In genomic region chr13:77040835-77041234, GRCh38 we compare ENCODE assay signal across 18 cellular contexts.
"Had no signal": no experiment of that assay in that cellular context is flagged by ENCODE, and none has a peak within 500 bp of the region (broad histone marks: within the 10 kb centered on the region; RNA-seq: fewer than 3 reads in every experiment).

No MANE protein-coding gene starts in this region.

- H3K9me3 ChIP-seq: esophagus muscularis mucosa, gastrocnemius medialis, heart right ventricle, neutrophil, sigmoid colon, thyroid gland, upper lobe of left lung, uterus had no signal

- H3K27ac Mint-ChIP-seq: dendritic cell treated with granulocyte-macrophage colony-stimulating factor and Interleukin-4, amounts not matched to agents 40 ng/mL and 50 ng/mL, for 4 days; nephron had no signal

- DNase-seq: effector memory CD8-positive, alpha-beta T cell; gastrocnemius medialis; heart right ventricle; hypothalamus; kidney glomerular epithelial cell; mesendoderm; naive B cell; sigmoid colon; stimulated activated naive CD4-positive, alpha-beta T cell treated with Interleukin-2 at 50 U/mL for 16 hours; thyroid gland; uterus had no signal

- H3K27ac ChIP-seq: epithelial cell of prostate, esophagus muscularis mucosa, gastrocnemius medialis, heart right ventricle, neutrophil, sigmoid colon, skin epidermis, thyroid gland, upper lobe of left lung had no signal

- H3K27me3 ChIP-seq: esophagus muscularis mucosa, gastrocnemius medialis, heart right ventricle, neutrophil, sigmoid colon, thyroid gland, upper lobe of left lung, uterus had no signal

- ATAC-seq: effector memory CD8-positive, alpha-beta T cell; gastrocnemius medialis; heart right ventricle had no signal

- H3K4me3 Mint-ChIP-seq: dendritic cell treated with granulocyte-macrophage colony-stimulating factor and Interleukin-4, amounts not matched to agents 40 ng/mL and 50 ng/mL, for 4 days; effector memory CD8-positive, alpha-beta T cell; naive B cell; nephron had no signal

- H3K9me3 Mint-ChIP-seq: effector memory CD8-positive, alpha-beta T cell had no signal

- H3K4me3 ChIP-seq: esophagus muscularis mucosa, gastrocnemius medialis, heart right ventricle, sigmoid colon, skin epidermis, thyroid gland, upper lobe of left lung, uterus had no signal

- H3K36me3 ChIP-seq: uterus had no signal

- H3K27me3 Mint-ChIP-seq: dendritic cell treated with granulocyte-macrophage colony-stimulating factor and Interleukin-4, amounts not matched to agents 40 ng/mL and 50 ng/mL, for 4 days; effector memory CD8-positive, alpha-beta T cell; naive B cell had no signal

- H3K4me1 ChIP-seq: gastrocnemius medialis, uterus had no signal
